ENCODE assay signal across 12 cellular contexts in the genomic region with DNA sequence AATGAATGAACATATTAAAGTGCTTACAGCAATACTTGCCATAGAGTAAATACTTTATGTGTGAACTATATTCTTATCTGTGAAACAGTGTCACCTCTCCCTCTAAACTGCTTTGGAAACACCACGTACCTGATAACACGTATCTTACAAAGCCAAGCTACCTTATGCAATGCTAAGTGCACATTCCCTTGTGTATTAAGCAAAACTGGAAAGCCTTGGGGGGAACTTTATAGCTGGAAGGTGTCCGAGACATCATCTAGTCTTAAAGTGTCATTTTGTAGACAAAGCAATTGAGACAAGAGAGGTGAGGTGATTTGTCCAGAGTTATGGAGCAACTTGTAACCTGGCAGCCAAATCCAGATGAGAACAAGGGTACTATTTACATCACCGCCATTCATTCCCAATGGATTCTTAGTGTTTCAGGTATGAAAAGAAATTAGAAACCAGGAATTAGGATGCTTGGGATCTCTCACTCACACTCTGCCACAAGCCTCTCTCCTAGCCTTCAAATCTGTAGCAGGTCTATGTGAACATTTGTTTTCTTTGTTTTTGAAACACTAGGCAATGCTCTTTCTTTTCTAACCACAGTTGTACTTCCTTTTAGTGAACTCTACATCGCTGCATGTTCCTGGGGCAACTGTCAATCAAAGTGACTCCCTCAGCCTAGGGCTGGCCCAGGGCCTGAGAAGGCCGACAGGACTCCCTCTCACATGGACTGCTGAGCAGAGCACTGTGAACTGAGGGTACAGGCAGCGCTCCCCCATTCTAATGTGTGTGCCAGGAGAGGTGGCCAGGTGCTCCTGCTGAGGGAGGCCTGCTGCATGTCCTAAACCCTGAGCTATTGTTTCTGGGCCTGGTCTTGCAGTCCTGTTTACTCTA. TPM values are rescaled to one million over a fixed set of nuclear protein-coding genes. Genes with fewer than 3 reads are reported as not detected.
DNase-seq lines count a peak whose midpoint lies in the region; ATAC-seq and TF ChIP-seq lines count a peak whose summit lies in the region.
"Had no signal": no experiment of that assay in that cellular context is flagged by ENCODE, and none has a peak within 500 bp of the region (broad histone marks: within the 10 kb centered on the region; RNA-seq: fewer than 3 reads in every experiment).

No MANE protein-coding gene starts in this region.

- CTCF ChIA-PET in activated B cell treated with CpG ODN at 0.5 μM for 24 hours (lab: Charles Lee) = interaction anchor here (1.4 kb wide), 1 partner anchor 262 kb away, joined by 4 read pairs; no protein-coding TSS in a partner anchor

- peak overlapping the region; percentile 42 for H3K27ac Mint-ChIP-seq in activated B cell treated with CpG ODN at 0.5 μM for 24 hours
- H3K27ac Mint-ChIP-seq: activated naive CD4-positive, alpha-beta T cell treated with anti-CD3 and anti-CD28 coated beads, Interleukin-2, amount 50 U/mL, for 24 hours had no signal

- H3K36me3 ChIP-seq in suprapubic skin = no peaks in the 10 kb centered on the region
- H3K36me3 ChIP-seq: left ventricle myocardium inferior had no signal

- no peaks in the 10 kb centered on the region for H3K27me3 Mint-ChIP-seq in activated B cell treated with CpG ODN at 0.5 μM for 24 hours

- ATAC-seq in GM18502 (IDR thresholded peaks at IDR 0.05; ENCODE audit: poor library complexity, unreplicated experiment) = peak; percentile 85
- peak; percentile 89 for ATAC-seq in HG03064 (IDR thresholded peaks at IDR 0.05; ENCODE audit: low read depth, unreplicated experiment)
- ATAC-seq in activated B cell treated with CpG ODN at 0.5 μM for 24 hours (ENCODE audit: low read depth) = peak; percentile 59
- ATAC-seq: right cardiac atrium had no signal

- POLR2A ChIA-PET in activated B cell treated with CpG ODN at 0.5 μM for 24 hours (lab: Charles Lee) = interaction anchor here (0.6 to 1.3 kb wide), 5 partner anchors 21 to 239 kb away, joined by 3 to 9 read pairs (median 3); partner anchors contain the start of gene MCM2

- TF ChIP-seq EP300 in suprapubic skin (IDR thresholded peaks at IDR 0.05) = no peak

- no peak overlapping the region for H3K27ac ChIP-seq in suprapubic skin
- H3K27ac ChIP-seq: left ventricle myocardium inferior had no signal

- no peak for TF ChIP-seq CTCF in GM20000 (IDR thresholded peaks at IDR 0.05; ENCODE audit: extremely low read depth, missing control alignments)
- no peak for TF ChIP-seq CTCF in activated B cell treated with CpG ODN at 0.5 μM for 24 hours (IDR thresholded peaks at IDR 0.05)
- TF ChIP-seq CTCF in suprapubic skin (IDR thresholded peaks at IDR 0.05) = no peak

- no peaks in the 10 kb centered on the region for H3K4me1 ChIP-seq in suprapubic skin
- H3K4me1 ChIP-seq: left ventricle myocardium inferior had no signal

- DNase-seq in GM20000 (ENCODE audit: low spot score) = peak; percentile 88
- DNase-seq in activated B cell treated with CpG ODN at 0.5 μM for 24 hours = no peak
- DNase-seq in suprapubic skin (ENCODE audit: low spot score in 2 of 2) = no peak
- DNase-seq in activated CD4-positive, alpha-beta T cell treated with anti-CD3 and anti-CD28 coated beads, Interleukin-2, amount 50 U/mL, for 1 hour = no peak
- DNase-seq in SIG-M5 (lab: John Stamatoyannopoulos, UW) = no peak
- DNase-seq in NCI-H226 = no peak
- DNase-seq: left ventricle myocardium inferior, right cardiac atrium had no signal

- no peak for TF ChIP-seq POLR2A in suprapubic skin (IDR thresholded peaks at IDR 0.05)

- intact Hi-C loops in activated B cell treated with CpG ODN at 0.5 μM for 24 hours (cut with micrococcal nuclease) = loop anchor here (5.0 kb wide), 2 partner anchors 51 to 216 kb away; partner anchors contain the start of gene SEC61A1

- no peak overlapping the region for H3K4me3 Mint-ChIP-seq in activated B cell treated with CpG ODN at 0.5 μM for 24 hours
- H3K4me3 Mint-ChIP-seq: activated naive CD4-positive, alpha-beta T cell treated with anti-CD3 and anti-CD28 coated beads, Interleukin-2, amount 50 U/mL, for 24 hours; CD14-positive monocyte had no signal

- no peak overlapping the region for H3K4me3 ChIP-seq in suprapubic skin
- H3K4me3 ChIP-seq: left ventricle myocardium inferior had no signal

- no peaks in the 10 kb centered on the region for H3K9me3 ChIP-seq in suprapubic skin
- H3K9me3 ChIP-seq: left ventricle myocardium inferior had no signal

- H3K27me3 ChIP-seq in suprapubic skin = no peaks in the 10 kb centered on the region

- H3K9me3 Mint-ChIP-seq in activated B cell treated with CpG ODN at 0.5 μM for 24 hours = no peaks in the 10 kb centered on the region
- H3K9me3 Mint-ChIP-seq: activated naive CD4-positive, alpha-beta T cell treated with anti-CD3 and anti-CD28 coated beads, Interleukin-2, amount 50 U/mL, for 24 hours had no signal

- no peaks in the 10 kb centered on the region for H3K36me3 Mint-ChIP-seq in activated B cell treated with CpG ODN at 0.5 μM for 24 hours (ENCODE audit: low read depth)
- H3K36me3 Mint-ChIP-seq: CD14-positive monocyte had no signal

- WGBS in suprapubic skin = 81% methylated on average over 7 of the region's 7 CpGs

- peaks cover 44% of the 10 kb centered on the region for H3K4me1 Mint-ChIP-seq in activated B cell treated with CpG ODN at 0.5 μM for 24 hours
- H3K4me1 Mint-ChIP-seq: activated naive CD4-positive, alpha-beta T cell treated with anti-CD3 and anti-CD28 coated beads, Interleukin-2, amount 50 U/mL, for 24 hours had no signal

RNA-seq across cellular contexts. Expression of gene MGLL, which starts 13.9 kb away (rescaled TPM):
- total RNA-seq in activated B cell treated with CpG ODN at 0.5 μM for 24 hours (16.7 and 19.1 TPM in 2 replicates), suprapubic skin (10 to 100 TPM; 37.9 to 54.3 (median 45.2) TPM)
